Comparison of ENCODE assay signal across 8 cellular contexts in genomic region chr18:23662309-23663263, GRCh38. TPM values are rescaled to one million over a fixed set of nuclear protein-coding genes. Genes with fewer than 3 reads are reported as not detected.
A peak's percentile ranks its signal among the peaks of the same experiment; 100 is the strongest.
DNase-seq lines count a peak whose midpoint lies in the region; ATAC-seq and TF ChIP-seq lines count a peak whose summit lies in the region.

TSS of gene ANKRD29 (minus strand) at chr18:23662911. CDS start at chr18:23662730, 181 bp downstream.

- intact Hi-C loops in heart left ventricle (cut with DNase I) (no loop called here), posterior vena cava (cut with DNase I) (no loop called here)

- peaks cover 0 to 19% (median 5%) of the 10 kb centered on the region in 12 donors for H3K4me1 ChIP-seq in heart left ventricle

- peak within 1 kb of the TSS; percentile 64 to 84 (median 70) for H3K4me3 ChIP-seq in heart left ventricle

- WGBS in heart left ventricle, 4 donors, result 1 to 4% (median 2%) methylated on average over 31 to 86 of the region's 86 CpGs

- no peak for TF ChIP-seq POLR2A in heart left ventricle (IDR thresholded peaks at IDR 0.05)

- H3K27me3 ChIP-seq in heart left ventricle, result peaks cover 0 to 20% (median 3%) of the 10 kb centered on the region in 9 donors

- peak within 1 kb of the TSS in 7 of 12 donors; percentile 43 to 81 (median 65) for H3K27ac ChIP-seq in heart left ventricle

- DNase-seq in ACHN (peak; percentile 44), RPMI8226 (peak; percentile 31), heart left ventricle (peak; percentile 41 to 77 (median 55)), posterior vena cava (ENCODE audit: low spot score) (no peak), NCI-H510A treated with DMSO at 0.1 percent for 48 hours (lab: John Stamatoyannopoulos, UW) (no peak)
- peak; percentile 54 for DNase-seq in activated naive CD4-positive, alpha-beta T cell treated with anti-CD3 and anti-CD28 coated beads, Interleukin-2, amount 50 U/mL, for 16 hours

- no peak for TF ChIP-seq CTCF in heart left ventricle (IDR thresholded peaks at IDR 0.05)

- in situ Hi-C loops in ACHN (cut with HindIII; ENCODE audit: low pct_ligation_motif_present, low pct_unique_long_range_greater_than_20kb, low sequenced_read_pairs), result no loop called here

- H3K9me3 ChIP-seq in heart left ventricle, result no peaks in the 10 kb centered on the region

- ATAC-seq in GM21390 (IDR thresholded peaks at IDR 0.05; ENCODE audit: unreplicated experiment) (peak; percentile 49), heart left ventricle (peak in 3 of 4 donors; percentile 77 to 90 (median 82)), HG02870 (IDR thresholded peaks at IDR 0.05; ENCODE audit: unreplicated experiment) (no peak)

- H3K36me3 ChIP-seq in heart left ventricle, result no peaks in the 10 kb centered on the region

RNA-seq across cellular contexts. Expression of gene ANKRD29, which starts in this region (rescaled TPM):
- total RNA-seq in heart left ventricle (1 to 10 TPM; 1.9 to 7.1 (median 5.4) TPM), posterior vena cava (10 to 100 TPM; 16.7 to 24.2 TPM)
- 1 to 10 TPM; 1.7 to 3.1 TPM for polyA plus RNA-seq in heart left ventricle

Comparison
In these comparisons a context has a peak if more than half of its experiments do, and no peak if none do; other contexts are left out.
1. DNase-seq: peak in ACHN (single experiment), RPMI8226 (single experiment), activated naive CD4-positive, alpha-beta T cell treated with anti-CD3 and anti-CD28 coated beads, Interleukin-2, amount 50 U/mL, for 16 hours (single experiment) and heart left ventricle (5 of 5); none in posterior vena cava (single experiment) and NCI-H510A treated with DMSO at 0.1 percent for 48 hours (single experiment).